13 cellular contexts compared by ENCODE assay signal in the genomic region with DNA sequence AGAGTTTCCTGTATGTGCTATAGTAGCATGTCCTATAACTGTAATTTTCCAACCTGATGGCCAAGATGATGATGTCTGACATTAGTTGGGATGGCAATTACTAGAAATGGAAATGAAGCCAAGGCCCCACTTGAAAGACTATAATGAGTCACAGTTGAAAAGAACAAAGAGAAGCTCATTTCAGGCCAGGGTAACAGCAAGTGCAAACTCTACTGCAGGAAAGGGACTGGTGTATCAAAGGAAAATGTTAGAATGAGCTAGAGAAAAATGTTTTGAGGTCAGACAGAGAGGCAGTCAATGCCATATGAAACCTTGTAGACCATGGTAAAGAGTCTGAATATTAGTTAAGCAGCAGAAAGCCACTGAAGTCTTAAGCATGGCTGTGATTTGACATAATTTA.
DNase-seq lines count a peak whose midpoint lies in the region; ATAC-seq lines count a peak whose summit lies in the region.
"Had no signal": no experiment of that assay in that cellular context is flagged by ENCODE, and none has a peak within 500 bp of the region (broad histone marks: within the 10 kb centered on the region; RNA-seq: fewer than 3 reads in every experiment).

No MANE protein-coding gene starts in this region.

- peak overlapping the region; percentile 62 for H3K27ac Mint-ChIP-seq in activated naive CD8-positive, alpha-beta T cell treated with anti-CD3 and anti-CD28 coated beads for 36 hours

- ATAC-seq in GM19023 (IDR thresholded peaks at IDR 0.05; ENCODE audit: unreplicated experiment) (peak; percentile 69), HG03175 (IDR thresholded peaks at IDR 0.05; ENCODE audit: unreplicated experiment) (peak; percentile 43), GM21360 (IDR thresholded peaks at IDR 0.05; ENCODE audit: unreplicated experiment) (no peak)
- ATAC-seq: naive thymus-derived CD8-positive, alpha-beta T cell had no signal

- peaks cover 38% of the 10 kb centered on the region for H3K4me1 Mint-ChIP-seq in activated naive CD8-positive, alpha-beta T cell treated with anti-CD3 and anti-CD28 coated beads for 36 hours

- H3K27me3 Mint-ChIP-seq in activated naive CD8-positive, alpha-beta T cell treated with anti-CD3 and anti-CD28 coated beads for 36 hours = no peaks in the 10 kb centered on the region
- H3K27me3 Mint-ChIP-seq: naive thymus-derived CD8-positive, alpha-beta T cell had no signal

- DNase-seq in COLO829 (ENCODE audit: low spot score) = peak; percentile 70
- DNase-seq in activated naive CD8-positive, alpha-beta T cell treated with anti-CD3 and anti-CD28 coated beads for 36 hours = peak; percentile 4
- DNase-seq in kidney glomerular epithelial cell (lab: John Stamatoyannopoulos, UW) = no peak
- DNase-seq in NCI-H187 treated with DMSO at 0.1 percent for 48 hours (lab: John Stamatoyannopoulos, UW) = no peak
- no peak for DNase-seq in COLO668 (lab: John Stamatoyannopoulos, UW; ENCODE audit: unreplicated experiment)
- DNase-seq: activated CD8-positive, alpha-beta memory T cell treated with anti-CD3 and anti-CD28 coated beads for 24 hours; AML-193; erythroblast; naive thymus-derived CD8-positive, alpha-beta T cell; NCI-H524 had no signal

- peaks cover 2% of the 10 kb centered on the region for H3K9me3 Mint-ChIP-seq in activated naive CD8-positive, alpha-beta T cell treated with anti-CD3 and anti-CD28 coated beads for 36 hours
- H3K9me3 Mint-ChIP-seq: naive thymus-derived CD8-positive, alpha-beta T cell had no signal

- peaks cover 24% of the 10 kb centered on the region for H3K36me3 Mint-ChIP-seq in activated naive CD8-positive, alpha-beta T cell treated with anti-CD3 and anti-CD28 coated beads for 36 hours

- no peak overlapping the region for H3K4me3 Mint-ChIP-seq in activated naive CD8-positive, alpha-beta T cell treated with anti-CD3 and anti-CD28 coated beads for 36 hours
- H3K4me3 Mint-ChIP-seq: naive thymus-derived CD8-positive, alpha-beta T cell had no signal

Comparison
In these comparisons a context has a peak if more than half of its experiments do, and no peak if none do; other contexts are left out.
1. DNase-seq: peak in COLO829 (single experiment) and activated naive CD8-positive, alpha-beta T cell treated with anti-CD3 and anti-CD28 coated beads for 36 hours (single experiment); none in kidney glomerular epithelial cell (single experiment), NCI-H187 treated with DMSO at 0.1 percent for 48 hours (single experiment) and COLO668 (single experiment).